1 cellular context compared by ENCODE assay signal in the genomic region with DNA sequence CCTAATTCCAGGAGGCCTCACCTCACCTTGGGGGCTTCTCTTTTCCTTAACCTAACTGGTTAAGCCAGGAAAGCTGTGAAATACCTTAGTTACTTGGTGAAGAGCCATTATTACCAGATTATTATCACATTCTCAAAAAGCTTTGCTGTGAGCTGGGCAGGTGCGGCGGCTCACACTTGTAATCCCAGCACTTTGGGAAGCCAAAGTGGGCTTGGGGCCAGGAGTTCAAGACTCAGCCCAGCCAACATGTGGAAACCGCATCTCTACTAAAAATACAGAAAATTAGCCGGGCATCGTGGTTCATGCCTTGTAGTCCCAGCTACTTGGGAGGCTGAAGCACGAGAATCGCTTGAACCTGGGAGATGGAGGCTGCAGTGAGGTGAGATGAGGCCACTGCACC.
TF ChIP-seq lines count a peak whose summit lies in the region.

No MANE protein-coding gene starts in this region.

TF ChIP-seq in H1, 55 proteins besides CTCF, POLR2A, EP300 and RAD21 (continued from another document):
- TF ChIP-seq, protein P1, sequence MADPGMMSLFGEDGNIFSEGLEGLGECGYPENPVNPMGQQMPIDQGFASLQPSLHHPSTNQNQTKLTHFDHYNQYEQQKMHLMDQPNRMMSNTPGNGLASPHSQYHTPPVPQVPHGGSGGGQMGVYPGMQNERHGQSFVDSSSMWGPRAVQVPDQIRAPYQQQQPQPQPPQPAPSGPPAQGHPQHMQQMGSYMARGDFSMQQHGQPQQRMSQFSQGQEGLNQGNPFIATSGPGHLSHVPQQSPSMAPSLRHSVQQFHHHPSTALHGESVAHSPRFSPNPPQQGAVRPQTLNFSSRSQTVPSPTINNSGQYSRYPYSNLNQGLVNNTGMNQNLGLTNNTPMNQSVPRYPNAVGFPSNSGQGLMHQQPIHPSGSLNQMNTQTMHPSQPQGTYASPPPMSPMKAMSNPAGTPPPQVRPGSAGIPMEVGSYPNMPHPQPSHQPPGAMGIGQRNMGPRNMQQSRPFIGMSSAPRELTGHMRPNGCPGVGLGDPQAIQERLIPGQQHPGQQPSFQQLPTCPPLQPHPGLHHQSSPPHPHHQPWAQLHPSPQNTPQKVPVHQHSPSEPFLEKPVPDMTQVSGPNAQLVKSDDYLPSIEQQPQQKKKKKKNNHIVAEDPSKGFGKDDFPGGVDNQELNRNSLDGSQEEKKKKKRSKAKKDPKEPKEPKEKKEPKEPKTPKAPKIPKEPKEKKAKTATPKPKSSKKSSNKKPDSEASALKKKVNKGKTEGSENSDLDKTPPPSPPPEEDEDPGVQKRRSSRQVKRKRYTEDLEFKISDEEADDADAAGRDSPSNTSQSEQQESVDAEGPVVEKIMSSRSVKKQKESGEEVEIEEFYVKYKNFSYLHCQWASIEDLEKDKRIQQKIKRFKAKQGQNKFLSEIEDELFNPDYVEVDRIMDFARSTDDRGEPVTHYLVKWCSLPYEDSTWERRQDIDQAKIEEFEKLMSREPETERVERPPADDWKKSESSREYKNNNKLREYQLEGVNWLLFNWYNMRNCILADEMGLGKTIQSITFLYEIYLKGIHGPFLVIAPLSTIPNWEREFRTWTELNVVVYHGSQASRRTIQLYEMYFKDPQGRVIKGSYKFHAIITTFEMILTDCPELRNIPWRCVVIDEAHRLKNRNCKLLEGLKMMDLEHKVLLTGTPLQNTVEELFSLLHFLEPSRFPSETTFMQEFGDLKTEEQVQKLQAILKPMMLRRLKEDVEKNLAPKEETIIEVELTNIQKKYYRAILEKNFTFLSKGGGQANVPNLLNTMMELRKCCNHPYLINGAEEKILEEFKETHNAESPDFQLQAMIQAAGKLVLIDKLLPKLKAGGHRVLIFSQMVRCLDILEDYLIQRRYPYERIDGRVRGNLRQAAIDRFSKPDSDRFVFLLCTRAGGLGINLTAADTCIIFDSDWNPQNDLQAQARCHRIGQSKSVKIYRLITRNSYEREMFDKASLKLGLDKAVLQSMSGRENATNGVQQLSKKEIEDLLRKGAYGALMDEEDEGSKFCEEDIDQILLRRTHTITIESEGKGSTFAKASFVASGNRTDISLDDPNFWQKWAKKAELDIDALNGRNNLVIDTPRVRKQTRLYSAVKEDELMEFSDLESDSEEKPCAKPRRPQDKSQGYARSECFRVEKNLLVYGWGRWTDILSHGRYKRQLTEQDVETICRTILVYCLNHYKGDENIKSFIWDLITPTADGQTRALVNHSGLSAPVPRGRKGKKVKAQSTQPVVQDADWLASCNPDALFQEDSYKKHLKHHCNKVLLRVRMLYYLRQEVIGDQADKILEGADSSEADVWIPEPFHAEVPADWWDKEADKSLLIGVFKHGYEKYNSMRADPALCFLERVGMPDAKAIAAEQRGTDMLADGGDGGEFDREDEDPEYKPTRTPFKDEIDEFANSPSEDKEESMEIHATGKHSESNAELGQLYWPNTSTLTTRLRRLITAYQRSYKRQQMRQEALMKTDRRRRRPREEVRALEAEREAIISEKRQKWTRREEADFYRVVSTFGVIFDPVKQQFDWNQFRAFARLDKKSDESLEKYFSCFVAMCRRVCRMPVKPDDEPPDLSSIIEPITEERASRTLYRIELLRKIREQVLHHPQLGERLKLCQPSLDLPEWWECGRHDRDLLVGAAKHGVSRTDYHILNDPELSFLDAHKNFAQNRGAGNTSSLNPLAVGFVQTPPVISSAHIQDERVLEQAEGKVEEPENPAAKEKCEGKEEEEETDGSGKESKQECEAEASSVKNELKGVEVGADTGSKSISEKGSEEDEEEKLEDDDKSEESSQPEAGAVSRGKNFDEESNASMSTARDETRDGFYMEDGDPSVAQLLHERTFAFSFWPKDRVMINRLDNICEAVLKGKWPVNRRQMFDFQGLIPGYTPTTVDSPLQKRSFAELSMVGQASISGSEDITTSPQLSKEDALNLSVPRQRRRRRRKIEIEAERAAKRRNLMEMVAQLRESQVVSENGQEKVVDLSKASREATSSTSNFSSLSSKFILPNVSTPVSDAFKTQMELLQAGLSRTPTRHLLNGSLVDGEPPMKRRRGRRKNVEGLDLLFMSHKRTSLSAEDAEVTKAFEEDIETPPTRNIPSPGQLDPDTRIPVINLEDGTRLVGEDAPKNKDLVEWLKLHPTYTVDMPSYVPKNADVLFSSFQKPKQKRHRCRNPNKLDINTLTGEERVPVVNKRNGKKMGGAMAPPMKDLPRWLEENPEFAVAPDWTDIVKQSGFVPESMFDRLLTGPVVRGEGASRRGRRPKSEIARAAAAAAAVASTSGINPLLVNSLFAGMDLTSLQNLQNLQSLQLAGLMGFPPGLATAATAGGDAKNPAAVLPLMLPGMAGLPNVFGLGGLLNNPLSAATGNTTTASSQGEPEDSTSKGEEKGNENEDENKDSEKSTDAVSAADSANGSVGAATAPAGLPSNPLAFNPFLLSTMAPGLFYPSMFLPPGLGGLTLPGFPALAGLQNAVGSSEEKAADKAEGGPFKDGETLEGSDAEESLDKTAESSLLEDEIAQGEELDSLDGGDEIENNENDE (IDR thresholded peaks at IDR 0.05; ENCODE audit: insufficient replicate concordance, low read length) = no peak
- TF ChIP-seq SAP30 (IDR thresholded peaks at IDR 0.05; ENCODE audit: insufficient read depth, insufficient replicate concordance, low read length) = no peak
- no peak for TF ChIP-seq ASH2L (IDR thresholded peaks at IDR 0.05; ENCODE audit: low read length)
- no peak for TF ChIP-seq POLR2AphosphoS5 (IDR thresholded peaks at IDR 0.05; ENCODE audit: low read depth, low read length)
- no peak for TF ChIP-seq BRCA1 (IDR thresholded peaks at IDR 0.05; ENCODE audit: low read depth, low read length)
- no peak for TF ChIP-seq CBX8 (IDR thresholded peaks at IDR 0.05; ENCODE audit: borderline replicate concordance, low read depth, low read length)
- TF ChIP-seq NRF1 (IDR thresholded peaks at IDR 0.05; ENCODE audit: low read depth, low read length) = no peak
- TF ChIP-seq TEAD4 (IDR thresholded peaks at IDR 0.05; ENCODE audit: low read depth, low read length) = no peak
- TF ChIP-seq MAFK (IDR thresholded peaks at IDR 0.05; ENCODE audit: low read depth, low read length) = no peak
- no peak for TF ChIP-seq SP1 (IDR thresholded peaks at IDR 0.05; ENCODE audit: low read depth, low read length)
- no peak for TF ChIP-seq RBBP5 (IDR thresholded peaks at IDR 0.05; ENCODE audit: borderline replicate concordance, low read depth, low read length)
- no peak for TF ChIP-seq TAF1 (IDR thresholded peaks at IDR 0.05; ENCODE audit: low read depth, low read length)
- no peak for TF ChIP-seq KDM1A (IDR thresholded peaks at IDR 0.05; ENCODE audit: borderline replicate concordance, low read length)
TF ChIP-seq in H1: peak in this region for 0.
